10 cellular contexts compared by ENCODE assay signal in the genomic region with DNA sequence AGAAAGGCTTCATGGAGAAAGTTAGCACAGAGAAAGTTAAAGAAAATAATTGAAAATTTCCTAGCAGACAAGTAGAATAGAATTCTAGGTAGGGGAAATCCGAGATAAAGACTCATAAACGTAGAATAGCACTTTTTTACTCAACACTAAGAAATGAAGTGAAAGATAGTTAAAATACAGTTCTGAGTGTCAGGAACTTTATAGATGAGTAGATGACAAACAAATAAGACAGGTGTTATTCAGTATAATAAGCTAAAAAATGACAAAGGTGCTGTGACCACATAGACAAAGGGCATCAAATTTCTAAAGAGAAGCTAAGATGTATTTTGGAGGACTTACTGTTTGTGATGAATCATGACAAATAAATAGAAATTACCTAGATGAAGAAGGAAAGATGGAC. TPM values are rescaled to one million over a fixed set of nuclear protein-coding genes. Genes with fewer than 3 reads are reported as not detected.
"Had no signal": no experiment of that assay in that cellular context is flagged by ENCODE, and none has a peak within 500 bp of the region (broad histone marks: within the 10 kb centered on the region; RNA-seq: fewer than 3 reads in every experiment).

No MANE protein-coding gene starts in this region.

- FAIRE-seq: H1, H54, HepG2 had no signal

- ATAC-seq: GM23338, HepG2 had no signal

- H3K36me3 Mint-ChIP-seq: IgD-negative memory B cell had no signal

- H3K4me3 ChIP-seq: GM23338 had no signal

- H2AFZ ChIP-seq: GM23338 had no signal

- H3K4me1 Mint-ChIP-seq: H9, IgD-negative memory B cell had no signal

- DNase-seq: H9, HCEC 1CT, KBM-7 had no signal

- H3K4me3 Mint-ChIP-seq: GM23338, H9, IgD-negative memory B cell had no signal

- H3K27me3 Mint-ChIP-seq: IgD-negative memory B cell had no signal

- H3K9ac ChIP-seq: KMS-11 had no signal

- H3K27ac ChIP-seq: HL-60, KMS-11 had no signal

- H3K4me2 ChIP-seq: GM23338, KMS-11 had no signal

RNA-seq across cellular contexts. Expression of gene FKBP1C, which starts 12.9 kb away (rescaled TPM):
- polyA plus RNA-seq: IgD-negative memory B cell had no signal
